In genomic region chr5:131170540-131171275, GRCh38 we compare ENCODE assay signal across 8 cellular contexts. TPM values are rescaled to one million over a fixed set of nuclear protein-coding genes. Genes with fewer than 3 reads are reported as not detected.
DNase-seq lines count a peak whose midpoint lies in the region; ATAC-seq, FAIRE-seq and TF ChIP-seq lines count a peak whose summit lies in the region.

TSS of gene LYRM7 (plus strand) at chr5:131170944. CDS start at chr5:131171021, 77 bp downstream.

- BruUV-seq in endothelial cell of umbilical vein (replicated peaks; lab: Mats Ljungman, UMichigan): no TSS peak

- H2AFZ ChIP-seq in OCI-LY3 (ENCODE audit: low read depth, low read length) (peak within 1 kb of the TSS; percentile 34; the same call in 1 of the 2 replicates), endothelial cell of umbilical vein (ENCODE audit: low read depth, low read length) (peak within 1 kb of the TSS; percentile 75)

- peak within 1 kb of the TSS; percentile 33; the same call in 1 of the 2 replicates for H3K27ac ChIP-seq in OCI-LY3 (ENCODE audit: low read length)
- peak within 1 kb of the TSS; percentile 6 for H3K27ac ChIP-seq in endothelial cell of umbilical vein (ENCODE audit: insufficient read depth, low read depth, low read length)

- H3K9me1 ChIP-seq in endothelial cell of umbilical vein (replicated peaks; ENCODE audit: control insufficient read depth, extremely low read depth, insufficient read depth, low read length): no peaks in the 10 kb centered on the region

- TF ChIP-seq CTCF in OCI-LY3 (IDR thresholded peaks at IDR 0.05; ENCODE audit: low read depth, low read length) (no peak), endothelial cell of umbilical vein (IDR thresholded peaks at IDR 0.05; ENCODE audit: extremely low read depth in 1 of 2, insufficient read depth in 1 of 2, low read depth in 1 of 2, low read length in 2 of 2) (no peak)

- H3K79me2 ChIP-seq in OCI-LY3 (ENCODE audit: low read length) (peaks cover 20% of the 10 kb centered on the region), endothelial cell of umbilical vein (ENCODE audit: control insufficient read depth, insufficient read depth, low read length) (no peaks in the 10 kb centered on the region)

- H3K36me3 ChIP-seq in OCI-LY3 (replicated peaks; ENCODE audit: low read depth, low read length): no peaks in the 10 kb centered on the region
- no peaks in the 10 kb centered on the region for H3K36me3 ChIP-seq in endothelial cell of umbilical vein (ENCODE audit: control insufficient read depth in 2 of 2, extremely low read depth in 1 of 2, insufficient read depth in 2 of 2, low read length in 2 of 2)

- H3K9me3 ChIP-seq in OCI-LY3 (ENCODE audit: insufficient read depth, low read length) (no peaks in the 10 kb centered on the region), endothelial cell of umbilical vein (replicated peaks; ENCODE audit: control insufficient read depth, insufficient read depth, low read length) (no peaks in the 10 kb centered on the region)

- CTCF ChIA-PET in endothelial cell of umbilical vein (lab: Charles Lee): interaction anchor here (1.4 kb wide), 1 partner anchor 51 kb away, joined by 3 read pairs; no protein-coding TSS in a partner anchor

- H3K4me2 ChIP-seq in OCI-LY3 (ENCODE audit: low read length) (peak within 1 kb of the TSS; percentile 90), endothelial cell of umbilical vein (ENCODE audit: insufficient read depth, low read length) (peak within 1 kb of the TSS; percentile 94)

- POLR2A ChIA-PET in endothelial cell of umbilical vein (lab: Charles Lee): no interaction called here

- peak within 1 kb of the TSS; percentile 76 for H3K9ac ChIP-seq in OCI-LY3 (ENCODE audit: low read length)
- H3K9ac ChIP-seq in endothelial cell of umbilical vein (replicated peaks; ENCODE audit: extremely low read depth, insufficient read depth, low read length): peak within 1 kb of the TSS; percentile 60

- TF ChIP-seq POLR2A in endothelial cell of umbilical vein (IDR thresholded peaks at IDR 0.05; ENCODE audit: low read depth, low read length): peak; percentile 89

- H3K4me1 ChIP-seq in OCI-LY3 (ENCODE audit: low read length) (0 out of 2 replicates have a peak, but pooled peaks cover 7% of the 10 kb centered on the region), endothelial cell of umbilical vein (ENCODE audit: control insufficient read depth, extremely low read depth, insufficient read depth, low read length) (peaks cover 12% of the 10 kb centered on the region)

- H3K27me3 ChIP-seq in OCI-LY3 (ENCODE audit: low read depth, low read length) (no peaks in the 10 kb centered on the region), endothelial cell of umbilical vein (ENCODE audit: control insufficient read depth in 2 of 2, insufficient read depth in 2 of 2, low read length in 2 of 2) (no peaks in the 10 kb centered on the region)

- H3K4me3 ChIP-seq in OCI-LY3 (ENCODE audit: low read length): peak within 1 kb of the TSS; percentile 97
- peak within 1 kb of the TSS; percentile 38 to 81 (median 48) for H3K4me3 ChIP-seq in endothelial cell of umbilical vein (replicated peaks in 1 of 3; ENCODE audit: insufficient read depth in 1 of 3, low read depth in 1 of 3, low read length in 3 of 3)

- H4K20me1 ChIP-seq in OCI-LY3 (ENCODE audit: insufficient read depth, low read length) (no peaks in the 10 kb centered on the region), endothelial cell of umbilical vein (replicated peaks; ENCODE audit: control insufficient read depth, extremely low read depth, insufficient read depth, low read length) (no peaks in the 10 kb centered on the region)

- DNase-seq in D341Med (ENCODE audit: low spot score): peak; percentile 88
- peak; percentile 77 for DNase-seq in HuH-7 (ENCODE audit: low spot score)
- DNase-seq in activated CD8-positive, alpha-beta memory T cell treated with anti-CD3 and anti-CD28 coated beads, Interleukin-2, amount 50 U/mL, for 48 hours: peak; percentile 89
- DNase-seq in endothelial cell of umbilical vein (ENCODE audit: low read depth, low spot score): peak; percentile 99
- DNase-seq in midbrain (lab: John Stamatoyannopoulos, UW): peak; percentile 99
- peak; percentile 84 to 88 for DNase-seq in stimulated activated CD8-positive, alpha-beta memory T cell treated with anti-CD3 and anti-CD28 coated beads, Interleukin-2, amount 100 ng/mL, for 1 hour (ENCODE audit: low read depth in 2 of 2)

- ATAC-seq in GM21515 (IDR thresholded peaks at IDR 0.05; ENCODE audit: unreplicated experiment): peak; percentile 98

- FAIRE-seq in endothelial cell of umbilical vein (lab: Jason Lieb, UNC): peak; percentile 97

- intact Hi-C loops in endothelial cell of umbilical vein (cut with micrococcal nuclease): loop anchor here (1.0 to 5.0 kb wide), 2 partner anchors 93 to 467 kb away; partner anchors contain the start of gene RAPGEF6

- dilution Hi-C loops in endothelial cell of umbilical vein (cut with MboI; ENCODE audit: extremely low pct_ligation_motif_present, low sequenced_read_pairs): no loop called here

TF ChIP-seq in endothelial cell of umbilical vein, 7 proteins besides CTCF, POLR2A, EP300 and RAD21:
- TF ChIP-seq POLR2AphosphoS5 (IDR thresholded peaks at IDR 0.05; ENCODE audit: insufficient read depth, low read depth, low read length) (peak; percentile 69), EZH2 (IDR thresholded peaks at IDR 0.05; ENCODE audit: borderline replicate concordance, low read depth, low read length, severe bottlenecking) (no peak), MYC (IDR thresholded peaks at IDR 0.05; ENCODE audit: low read depth, low read length) (no peak)

RNA-seq across cellular contexts. Expression of gene LYRM7, which starts in this region (rescaled TPM):
- total RNA-seq in endothelial cell of umbilical vein: 5.5 and 7.5 TPM in 2 replicates
- polyA plus RNA-seq in endothelial cell of umbilical vein: 0.88 and 1.1 TPM in 2 replicates
- 1.4 and 2.2 TPM in 2 replicates for polyA plus RNA-seq in endothelial cell of umbilical vein (2011; cell fraction: cytosol; rRNA removed)
- 0.81 and 1.4 TPM in 2 replicates for polyA plus RNA-seq in endothelial cell of umbilical vein (2011; cell fraction: nucleus; rRNA removed)
- 2.3 and 6.9 TPM in 2 replicates for polyA plus RNA-seq in endothelial cell of umbilical vein (2012)
- 0.87 and 1.2 TPM in 2 replicates for polyA minus RNA-seq in endothelial cell of umbilical vein
- polyA minus RNA-seq in endothelial cell of umbilical vein (2011; cell fraction: cytosol; rRNA and poly(A)+ RNA removed): 3.4 TPM
- 0.43 and 0.87 TPM in 2 replicates for polyA minus RNA-seq in endothelial cell of umbilical vein (2011; cell fraction: nucleus; rRNA and poly(A)+ RNA removed)

Comparison
In these comparisons a context has a peak if more than half of its experiments do, and no peak if none do; other contexts are left out.
1. Peak in every context shown above with its lines: DNase-seq, ATAC-seq, H3K4me3 ChIP-seq and H3K27ac ChIP-seq.